In the genomic region with DNA sequence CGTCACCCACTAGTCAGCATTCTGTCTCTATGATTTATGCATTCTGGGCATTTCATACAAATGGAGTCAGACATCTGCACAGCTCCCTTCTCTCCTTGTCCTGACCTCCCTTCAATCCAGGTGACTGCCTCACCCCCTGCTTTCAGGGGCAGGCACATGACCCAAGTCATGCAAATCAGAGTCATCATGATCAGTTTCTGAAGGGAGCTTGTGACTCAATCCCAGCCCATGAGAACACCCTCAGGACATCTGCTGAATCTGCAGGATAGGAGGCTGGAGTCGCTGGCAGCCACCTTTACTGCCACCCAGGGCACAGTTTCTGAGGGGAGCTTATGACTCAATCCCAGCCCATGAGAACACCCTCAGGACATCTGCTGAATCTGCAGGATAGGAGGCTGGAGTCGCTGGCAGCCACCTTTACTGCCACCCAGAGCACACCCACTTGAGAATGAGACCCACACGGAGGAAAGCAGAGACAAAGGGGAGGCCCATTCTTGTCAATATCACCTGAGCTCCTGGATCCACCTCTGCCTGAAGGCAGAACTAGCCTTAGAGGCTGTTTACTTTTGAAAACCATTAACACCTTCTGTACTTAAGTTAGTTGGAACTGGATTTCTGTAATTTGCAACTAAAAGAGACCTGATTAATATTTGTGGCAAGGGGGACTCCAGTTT, we compare ENCODE assay signal across 13 cellular contexts.
DNase-seq lines count a peak whose midpoint lies in the region; ATAC-seq and TF ChIP-seq lines count a peak whose summit lies in the region.
"Had no signal": no experiment of that assay in that cellular context is flagged by ENCODE, and none has a peak within 500 bp of the region (broad histone marks: within the 10 kb centered on the region; RNA-seq: fewer than 3 reads in every experiment).

No MANE protein-coding gene starts in this region.

- H3K27me3 ChIP-seq in hepatocyte, result no peaks in the 10 kb centered on the region
- H3K27me3 ChIP-seq in left lung, result peaks cover 0 to 23% of the 10 kb centered on the region in 2 donors
- H3K27me3 ChIP-seq: BLaER1, uterus had no signal

- no peaks in the 10 kb centered on the region for H3K9me3 ChIP-seq in HEK293 (ENCODE audit: control insufficient read depth, insufficient read depth, low read depth, low read length)
- no peaks in the 10 kb centered on the region for H3K9me3 ChIP-seq in hepatocyte (ENCODE audit: low read depth)
- H3K9me3 ChIP-seq in left lung, result no peaks in the 10 kb centered on the region
- H3K9me3 ChIP-seq: BLaER1, uterus had no signal

- H3K4me3 ChIP-seq in HEK293 (ENCODE audit: low read depth, low read length), result no peak overlapping the region
- no peak overlapping the region for H3K4me3 ChIP-seq in hepatocyte
- H3K4me3 ChIP-seq in left lung, result no peak overlapping the region
- H3K4me3 ChIP-seq: BLaER1, uterus had no signal

- H3K9me2 ChIP-seq in hepatocyte (replicated peaks; ENCODE audit: insufficient read depth), result no peaks in the 10 kb centered on the region

- no peaks in the 10 kb centered on the region for H4K20me1 ChIP-seq in hepatocyte (ENCODE audit: insufficient read depth, poor library complexity, severe bottlenecking)
- H4K20me1 ChIP-seq: BLaER1 had no signal

- ATAC-seq in Right ventricle myocardium superior (ENCODE audit: poor library complexity), result no peak
- no peak for ATAC-seq in left lung

- H2AFZ ChIP-seq in hepatocyte, result no peak overlapping the region

- peak; percentile 14 for DNase-seq in COLO829 (ENCODE audit: low spot score)
- peak; percentile 73 for DNase-seq in SK-MEL-5 (ENCODE audit: low read depth, low spot score)
- DNase-seq in hepatocyte (ENCODE audit: low spot score), result no peak
- no peak for DNase-seq in Right ventricle myocardium superior
- DNase-seq in SK-N-DZ (ENCODE audit: low spot score), result no peak
- DNase-seq in left lung, result no peak
- no peak for DNase-seq in CD1c-positive myeloid dendritic cell (ENCODE audit: extremely low spot score)
- DNase-seq: effector CD4-positive, alpha-beta T cell; naive B cell; SW 1271; uterus had no signal

- intact Hi-C loops in Right ventricle myocardium superior (cut with DNase I), result no loop called here
- intact Hi-C loops in left lung (cut with DNase I), result no loop called here

- H3K4me1 ChIP-seq in HEK293 (ENCODE audit: control insufficient read depth, insufficient read depth, low read length) (no peaks in the 10 kb centered on the region), hepatocyte (ENCODE audit: insufficient read depth) (peaks cover 5% of the 10 kb centered on the region), left lung (no peaks in the 10 kb centered on the region)
- H3K4me1 ChIP-seq: BLaER1, uterus had no signal

- in situ Hi-C loops in SK-MEL-5 (cut with HindIII; ENCODE audit: low pct_unique_long_range_greater_than_20kb, low sequenced_read_pairs), result no loop called here

- H3K27ac ChIP-seq in HEK293 (ENCODE audit: extremely low read depth, low read depth, low read length), result no peak overlapping the region
- H3K27ac ChIP-seq in hepatocyte, result peak overlapping the region; percentile 42
- no peak overlapping the region for H3K27ac ChIP-seq in left lung
- H3K27ac ChIP-seq: BLaER1, uterus had no signal

- H3K4me2 ChIP-seq in hepatocyte, result no peak overlapping the region
- H3K4me2 ChIP-seq: BLaER1 had no signal

- POLR2A ChIA-PET in HEK293 (lab: Yijun Ruan, JAX), result no interaction called here

- TF ChIP-seq CTCF in HEK293 (tag by site-specific recombination; IDR thresholded peaks at IDR 0.05) (no peak), hepatocyte (IDR thresholded peaks at IDR 0.05; ENCODE audit: poor library complexity) (no peak), left lung (IDR thresholded peaks at IDR 0.05) (no peak)

- CTCF ChIA-PET in HEK293 (lab: Yijun Ruan, JAX), result interaction anchor here (0.6 to 1.5 kb wide), 3 partner anchors 14 to 210 kb away, joined by 4 to 8 read pairs (median 5); no protein-coding TSS in a partner anchor

- H3K79me2 ChIP-seq in hepatocyte, result no peaks in the 10 kb centered on the region

- 54% methylated on average over 4 of the region's 4 CpGs for WGBS in hepatocyte (ENCODE audit: low lambda C conversion rate, missing lambda C conversion rate)

- H3K36me3 ChIP-seq in HEK293 (ENCODE audit: control insufficient read depth in 2 of 2, insufficient read depth in 1 of 2, low read length in 2 of 2) (no peaks in the 10 kb centered on the region), hepatocyte (replicated peaks; ENCODE audit: insufficient read depth, low read depth) (no peaks in the 10 kb centered on the region), left lung (no peaks in the 10 kb centered on the region)
- H3K36me3 ChIP-seq: BLaER1, uterus had no signal

TF ChIP-seq in HEK293, 187 proteins besides CTCF, POLR2A, EP300 and RAD21 (continues in another document):
- TF ChIP-seq, protein P1, sequence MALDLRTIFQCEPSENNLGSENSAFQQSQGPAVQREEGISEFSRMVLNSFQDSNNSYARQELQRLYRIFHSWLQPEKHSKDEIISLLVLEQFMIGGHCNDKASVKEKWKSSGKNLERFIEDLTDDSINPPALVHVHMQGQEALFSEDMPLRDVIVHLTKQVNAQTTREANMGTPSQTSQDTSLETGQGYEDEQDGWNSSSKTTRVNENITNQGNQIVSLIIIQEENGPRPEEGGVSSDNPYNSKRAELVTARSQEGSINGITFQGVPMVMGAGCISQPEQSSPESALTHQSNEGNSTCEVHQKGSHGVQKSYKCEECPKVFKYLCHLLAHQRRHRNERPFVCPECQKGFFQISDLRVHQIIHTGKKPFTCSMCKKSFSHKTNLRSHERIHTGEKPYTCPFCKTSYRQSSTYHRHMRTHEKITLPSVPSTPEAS (tag by site-specific recombination; IDR thresholded peaks at IDR 0.05), result no peak
- TF ChIP-seq, protein P2, sequence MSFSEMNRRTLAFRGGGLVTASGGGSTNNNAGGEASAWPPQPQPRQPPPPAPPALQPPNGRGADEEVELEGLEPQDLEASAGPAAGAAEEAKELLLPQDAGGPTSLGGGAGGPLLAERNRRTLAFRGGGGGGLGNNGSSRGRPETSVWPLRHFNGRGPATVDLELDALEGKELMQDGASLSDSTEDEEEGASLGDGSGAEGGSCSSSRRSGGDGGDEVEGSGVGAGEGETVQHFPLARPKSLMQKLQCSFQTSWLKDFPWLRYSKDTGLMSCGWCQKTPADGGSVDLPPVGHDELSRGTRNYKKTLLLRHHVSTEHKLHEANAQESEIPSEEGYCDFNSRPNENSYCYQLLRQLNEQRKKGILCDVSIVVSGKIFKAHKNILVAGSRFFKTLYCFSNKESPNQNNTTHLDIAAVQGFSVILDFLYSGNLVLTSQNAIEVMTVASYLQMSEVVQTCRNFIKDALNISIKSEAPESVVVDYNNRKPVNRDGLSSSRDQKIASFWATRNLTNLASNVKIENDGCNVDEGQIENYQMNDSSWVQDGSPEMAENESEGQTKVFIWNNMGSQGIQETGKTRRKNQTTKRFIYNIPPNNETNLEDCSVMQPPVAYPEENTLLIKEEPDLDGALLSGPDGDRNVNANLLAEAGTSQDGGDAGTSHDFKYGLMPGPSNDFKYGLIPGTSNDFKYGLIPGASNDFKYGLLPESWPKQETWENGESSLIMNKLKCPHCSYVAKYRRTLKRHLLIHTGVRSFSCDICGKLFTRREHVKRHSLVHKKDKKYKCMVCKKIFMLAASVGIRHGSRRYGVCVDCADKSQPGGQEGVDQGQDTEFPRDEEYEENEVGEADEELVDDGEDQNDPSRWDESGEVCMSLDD (tag by site-specific recombination; IDR thresholded peaks at IDR 0.05), result no peak
- TF ChIP-seq SP7 (tag by site-specific recombination; IDR thresholded peaks at IDR 0.05), result peak; percentile 27
- TF ChIP-seq, protein P3, sequence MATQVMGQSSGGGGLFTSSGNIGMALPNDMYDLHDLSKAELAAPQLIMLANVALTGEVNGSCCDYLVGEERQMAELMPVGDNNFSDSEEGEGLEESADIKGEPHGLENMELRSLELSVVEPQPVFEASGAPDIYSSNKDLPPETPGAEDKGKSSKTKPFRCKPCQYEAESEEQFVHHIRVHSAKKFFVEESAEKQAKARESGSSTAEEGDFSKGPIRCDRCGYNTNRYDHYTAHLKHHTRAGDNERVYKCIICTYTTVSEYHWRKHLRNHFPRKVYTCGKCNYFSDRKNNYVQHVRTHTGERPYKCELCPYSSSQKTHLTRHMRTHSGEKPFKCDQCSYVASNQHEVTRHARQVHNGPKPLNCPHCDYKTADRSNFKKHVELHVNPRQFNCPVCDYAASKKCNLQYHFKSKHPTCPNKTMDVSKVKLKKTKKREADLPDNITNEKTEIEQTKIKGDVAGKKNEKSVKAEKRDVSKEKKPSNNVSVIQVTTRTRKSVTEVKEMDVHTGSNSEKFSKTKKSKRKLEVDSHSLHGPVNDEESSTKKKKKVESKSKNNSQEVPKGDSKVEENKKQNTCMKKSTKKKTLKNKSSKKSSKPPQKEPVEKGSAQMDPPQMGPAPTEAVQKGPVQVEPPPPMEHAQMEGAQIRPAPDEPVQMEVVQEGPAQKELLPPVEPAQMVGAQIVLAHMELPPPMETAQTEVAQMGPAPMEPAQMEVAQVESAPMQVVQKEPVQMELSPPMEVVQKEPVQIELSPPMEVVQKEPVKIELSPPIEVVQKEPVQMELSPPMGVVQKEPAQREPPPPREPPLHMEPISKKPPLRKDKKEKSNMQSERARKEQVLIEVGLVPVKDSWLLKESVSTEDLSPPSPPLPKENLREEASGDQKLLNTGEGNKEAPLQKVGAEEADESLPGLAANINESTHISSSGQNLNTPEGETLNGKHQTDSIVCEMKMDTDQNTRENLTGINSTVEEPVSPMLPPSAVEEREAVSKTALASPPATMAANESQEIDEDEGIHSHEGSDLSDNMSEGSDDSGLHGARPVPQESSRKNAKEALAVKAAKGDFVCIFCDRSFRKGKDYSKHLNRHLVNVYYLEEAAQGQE (tag by site-specific recombination; IDR thresholded peaks at IDR 0.05), result no peak
- peak; percentile 40 for TF ChIP-seq ZIC2 (tag by site-specific recombination; IDR thresholded peaks at IDR 0.05)
- no peak for TF ChIP-seq ZNF175 (tag by site-specific recombination; IDR thresholded peaks at IDR 0.05)
- TF ChIP-seq ZNF354C (tag by site-specific recombination; IDR thresholded peaks at IDR 0.05; ENCODE audit: borderline replicate concordance, low read depth), result no peak
- peak; percentile 74; the same call in 1 of the 2 replicates for TF ChIP-seq WT1 (tag by site-specific recombination; IDR thresholded peaks at IDR 0.05)
- TF ChIP-seq ZNF248 (tag by site-specific recombination; IDR thresholded peaks at IDR 0.05), result no peak
- no peak for TF ChIP-seq MYNN (tag by site-specific recombination; IDR thresholded peaks at IDR 0.05; ENCODE audit: borderline replicate concordance)
- TF ChIP-seq ZNF830 (tag by site-specific recombination; IDR thresholded peaks at IDR 0.05; ENCODE audit: low read depth), result no peak

Comparison
In these comparisons a context has a peak if more than half of its experiments do, and no peak if none do; other contexts are left out.
1. DNase-seq: peak in COLO829 (single experiment) and SK-MEL-5 (single experiment); none in hepatocyte (single experiment), Right ventricle myocardium superior (single experiment), SK-N-DZ (single experiment), left lung (0 of 2) and CD1c-positive myeloid dendritic cell (single experiment).